In genomic region chr5:76709762-76710161, GRCh38 we compare ENCODE assay signal across 16 cellular contexts. TPM values are rescaled to one million over a fixed set of nuclear protein-coding genes. Genes with fewer than 3 reads are reported as not detected.
DNase-seq lines count a peak whose midpoint lies in the region; ATAC-seq, FAIRE-seq and TF ChIP-seq lines count a peak whose summit lies in the region.
"Had no signal": no experiment of that assay in that cellular context is flagged by ENCODE, and none has a peak within 500 bp of the region (broad histone marks: within the 10 kb centered on the region; RNA-seq: fewer than 3 reads in every experiment).

No MANE protein-coding gene starts in this region.

- H3K4me3 Mint-ChIP-seq in astrocyte (ENCODE audit: unreplicated experiment), result no peak overlapping the region
- H3K4me3 Mint-ChIP-seq in activated T-cell treated with anti-CD3 and anti-CD28 coated beads, Interleukin-2, amount 50 U/mL, for 72 hours, result no peak overlapping the region
- H3K4me3 Mint-ChIP-seq: naive thymus-derived CD8-positive, alpha-beta T cell; stimulated activated naive B cell treated with anti-CD40 and anti-IgM and Interleukin-4, amounts not matched to agents 10 μg/mL and 1 μg/mL and 100 μg/mL, for 72 hours; WTC11 had no signal

- peaks cover 41% of the 10 kb centered on the region for H3K4me1 Mint-ChIP-seq in astrocyte (ENCODE audit: low read depth, unreplicated experiment)
- H3K4me1 Mint-ChIP-seq in activated T-cell treated with anti-CD3 and anti-CD28 coated beads, Interleukin-2, amount 50 U/mL, for 72 hours (ENCODE audit: low read depth), result peaks cover 21% of the 10 kb centered on the region

- peak overlapping the region; percentile 4 for H3K9ac ChIP-seq in astrocyte (ENCODE audit: low read length)

- TF ChIP-seq CTCF in HEK293 (tag by site-specific recombination; IDR thresholded peaks at IDR 0.05) (no peak), astrocyte (IDR thresholded peaks at IDR 0.05; ENCODE audit: insufficient read depth, low read depth, low read length) (no peak)

- no peak overlapping the region for H3K4me3 ChIP-seq in HEK293 (ENCODE audit: low read depth, low read length)
- H3K4me3 ChIP-seq in astrocyte (ENCODE audit: insufficient read depth, low read depth, low read length), result no peak overlapping the region
- H3K4me3 ChIP-seq: hepatocyte, MG63, right lobe of liver, vagina had no signal

- H2AFZ ChIP-seq in astrocyte (ENCODE audit: low read depth, low read length), result no peak overlapping the region
- H2AFZ ChIP-seq: hepatocyte had no signal

- POLR2A ChIA-PET in HEK293 (lab: Yijun Ruan, JAX), result no interaction called here

- peak overlapping the region; percentile 67 for H3K4me2 ChIP-seq in astrocyte (ENCODE audit: low read length)
- H3K4me2 ChIP-seq: hepatocyte had no signal

- ATAC-seq in activated T-cell treated with anti-CD3 and anti-CD28 coated beads, Interleukin-2, amount 50 U/mL, for 72 hours (replicated peaks in 1 of 2), result no peak
- ATAC-seq: naive thymus-derived CD8-positive, alpha-beta T cell; right lobe of liver; stimulated activated naive B cell treated with anti-CD40 and anti-IgM and Interleukin-4, amounts not matched to agents 10 μg/mL and 1 μg/mL and 100 μg/mL, for 72 hours; WTC11 had no signal

- peak overlapping the region; percentile 86 for H3K27ac Mint-ChIP-seq in astrocyte (ENCODE audit: unreplicated experiment)
- no peak overlapping the region for H3K27ac Mint-ChIP-seq in activated T-cell treated with anti-CD3 and anti-CD28 coated beads, Interleukin-2, amount 50 U/mL, for 72 hours
- H3K27ac Mint-ChIP-seq: naive thymus-derived CD8-positive, alpha-beta T cell; stimulated activated naive B cell treated with anti-CD40 and anti-IgM and Interleukin-4, amounts not matched to agents 10 μg/mL and 1 μg/mL and 100 μg/mL, for 72 hours; WTC11 had no signal

- CTCF ChIA-PET in HEK293 (lab: Yijun Ruan, JAX), result interaction anchor here (0.7 to 2.7 kb wide), 2 partner anchors 65 to 296 kb away, joined by 3 to 13 read pairs; no protein-coding TSS in a partner anchor

- no peaks in the 10 kb centered on the region for H3K36me3 ChIP-seq in HEK293 (ENCODE audit: control insufficient read depth in 2 of 2, insufficient read depth in 1 of 2, low read length in 2 of 2)
- no peaks in the 10 kb centered on the region for H3K36me3 ChIP-seq in astrocyte (ENCODE audit: insufficient read depth, low read length)
- H3K36me3 ChIP-seq: MG63, vagina had no signal

- H3K27me3 ChIP-seq in astrocyte (ENCODE audit: insufficient read depth, low read length), result no peaks in the 10 kb centered on the region
- H3K27me3 ChIP-seq: MG63, right lobe of liver, vagina had no signal

- H3K9me3 ChIP-seq in HEK293 (ENCODE audit: control insufficient read depth, insufficient read depth, low read depth, low read length) (no peaks in the 10 kb centered on the region), astrocyte (ENCODE audit: insufficient read depth, low read depth, low read length) (no peaks in the 10 kb centered on the region)
- H3K9me3 ChIP-seq: MG63, right lobe of liver, vagina had no signal

- FAIRE-seq in astrocyte (lab: Jason Lieb, UNC), result no peak

- H3K27ac ChIP-seq in HEK293 (ENCODE audit: extremely low read depth, low read depth, low read length) (no peak overlapping the region), astrocyte (ENCODE audit: low read depth, low read length) (no peak overlapping the region)
- H3K27ac ChIP-seq: hepatocyte, right lobe of liver, vagina had no signal

- H4K20me1 ChIP-seq in astrocyte (ENCODE audit: insufficient read depth, low read length), result no peaks in the 10 kb centered on the region

- DNase-seq in astrocyte (ENCODE audit: low read depth) (peak; percentile 92), hepatic stellate cell (ENCODE audit: low spot score) (peak; percentile 48), NCI-H1436 (lab: John Stamatoyannopoulos, UW) (no peak), NCI-H748 (lab: John Stamatoyannopoulos, UW; ENCODE audit: unreplicated experiment) (no peak), HT-29 (ENCODE audit: low spot score) (no peak)
- no peak for DNase-seq in activated T-cell treated with anti-CD3 and anti-CD28 coated beads, Interleukin-2, amount 50 U/mL, for 72 hours
- DNase-seq: H7; MG63; naive thymus-derived CD8-positive, alpha-beta T cell; NCI-H2107; right lobe of liver; stimulated activated naive B cell treated with anti-CD40 and anti-IgM and Interleukin-4, amounts not matched to agents 10 μg/mL and 1 μg/mL and 100 μg/mL, for 72 hours had no signal

- no peaks in the 10 kb centered on the region for H3K36me3 Mint-ChIP-seq in astrocyte (ENCODE audit: low read depth, unreplicated experiment)
- H3K36me3 Mint-ChIP-seq in activated T-cell treated with anti-CD3 and anti-CD28 coated beads, Interleukin-2, amount 50 U/mL, for 72 hours (ENCODE audit: insufficient read depth in 2 of 2), result no peaks in the 10 kb centered on the region
- H3K36me3 Mint-ChIP-seq: stimulated activated naive B cell treated with anti-CD40 and anti-IgM and Interleukin-4, amounts not matched to agents 10 μg/mL and 1 μg/mL and 100 μg/mL, for 72 hours; WTC11 had no signal

- no peaks in the 10 kb centered on the region for H3K9me3 Mint-ChIP-seq in astrocyte (ENCODE audit: unreplicated experiment)
- H3K9me3 Mint-ChIP-seq in activated T-cell treated with anti-CD3 and anti-CD28 coated beads, Interleukin-2, amount 50 U/mL, for 72 hours, result no peaks in the 10 kb centered on the region
- H3K9me3 Mint-ChIP-seq: naive thymus-derived CD8-positive, alpha-beta T cell; WTC11 had no signal

- H3K4me1 ChIP-seq in HEK293 (ENCODE audit: control insufficient read depth, insufficient read depth, low read length) (peaks cover 10% of the 10 kb centered on the region; the same call in 1 of the 2 replicates), astrocyte (ENCODE audit: insufficient read depth, low read length) (peaks cover 24% of the 10 kb centered on the region)
- H3K4me1 ChIP-seq: right lobe of liver had no signal

- no peaks in the 10 kb centered on the region for H3K79me2 ChIP-seq in astrocyte (ENCODE audit: insufficient read depth, low read length)
- H3K79me2 ChIP-seq: hepatocyte had no signal

- no peaks in the 10 kb centered on the region for H3K27me3 Mint-ChIP-seq in astrocyte (ENCODE audit: low read depth, unreplicated experiment)
- H3K27me3 Mint-ChIP-seq in activated T-cell treated with anti-CD3 and anti-CD28 coated beads, Interleukin-2, amount 50 U/mL, for 72 hours (ENCODE audit: low read depth), result peaks cover 17% of the 10 kb centered on the region

TF ChIP-seq in HEK293, 187 proteins besides CTCF, POLR2A, EP300 and RAD21 (continues in another document):
- TF ChIP-seq ZNF670 (tag by site-specific recombination; IDR thresholded peaks at IDR 0.05; ENCODE audit: low read depth) (no peak), FEZF1 (tag by site-specific recombination; IDR thresholded peaks at IDR 0.05) (peak; percentile 69), ZEB2 (tag by site-specific recombination; IDR thresholded peaks at IDR 0.05) (peak; percentile 86), ZNF366 (tag by site-specific recombination; conservative IDR thresholded peaks at IDR 0.05) (peak; percentile 81), ZBTB1 (tag by site-specific recombination; IDR thresholded peaks at IDR 0.05) (0 out of 2 replicates have a peak, but pooled peaks have one; percentile 27), ZBTB21 (tag by site-specific recombination; IDR thresholded peaks at IDR 0.05) (peak; percentile 53; the same call in 1 of the 2 replicates), ZNF692 (tag by site-specific recombination; IDR thresholded peaks at IDR 0.05) (0 out of 2 replicates have a peak, but pooled peaks have one; percentile 23), ZSCAN16 (tag by site-specific recombination; IDR thresholded peaks at IDR 0.05) (no peak), ZNF600 (tag by site-specific recombination; IDR thresholded peaks at IDR 0.05) (no peak)
- TF ChIP-seq, protein P1, sequence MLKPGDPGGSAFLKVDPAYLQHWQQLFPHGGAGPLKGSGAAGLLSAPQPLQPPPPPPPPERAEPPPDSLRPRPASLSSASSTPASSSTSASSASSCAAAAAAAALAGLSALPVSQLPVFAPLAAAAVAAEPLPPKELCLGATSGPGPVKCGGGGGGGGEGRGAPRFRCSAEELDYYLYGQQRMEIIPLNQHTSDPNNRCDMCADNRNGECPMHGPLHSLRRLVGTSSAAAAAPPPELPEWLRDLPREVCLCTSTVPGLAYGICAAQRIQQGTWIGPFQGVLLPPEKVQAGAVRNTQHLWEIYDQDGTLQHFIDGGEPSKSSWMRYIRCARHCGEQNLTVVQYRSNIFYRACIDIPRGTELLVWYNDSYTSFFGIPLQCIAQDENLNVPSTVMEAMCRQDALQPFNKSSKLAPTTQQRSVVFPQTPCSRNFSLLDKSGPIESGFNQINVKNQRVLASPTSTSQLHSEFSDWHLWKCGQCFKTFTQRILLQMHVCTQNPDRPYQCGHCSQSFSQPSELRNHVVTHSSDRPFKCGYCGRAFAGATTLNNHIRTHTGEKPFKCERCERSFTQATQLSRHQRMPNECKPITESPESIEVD (tag by site-specific recombination; IDR thresholded peaks at IDR 0.05), result peak; percentile 89

RNA-seq across cellular contexts. Expression of gene F2R, which starts 6.2 kb away (rescaled TPM):
- 285 and 331 TPM in 2 replicates for total RNA-seq in astrocyte
- total RNA-seq in HT-29 (2014; rRNA removed; shearing (Covaris generic)), result 30.3 and 43.6 TPM in 2 replicates
- total RNA-seq in activated T-cell treated with anti-CD3 and anti-CD28 coated beads, Interleukin-2, amount 50 U/mL, for 72 hours, result 10 to 100 TPM in 1 of 2 donors, 1 to 10 TPM in 1; 4.5 to 10.6 TPM

Comparison
In these comparisons a context has a peak if more than half of its experiments do, and no peak if none do; other contexts are left out.
1. DNase-seq: peak in astrocyte (single experiment) and hepatic stellate cell (single experiment); none in NCI-H1436 (single experiment), NCI-H748 (single experiment), HT-29 (single experiment) and activated T-cell treated with anti-CD3 and anti-CD28 coated beads, Interleukin-2, amount 50 U/mL, for 72 hours (0 of 2).